Comparison of ENCODE assay signal across 18 cellular contexts in genomic region chr1:1185101-1185765, GRCh38. TPM values are rescaled to one million over a fixed set of nuclear protein-coding genes. Genes with fewer than 3 reads are reported as not detected.
DNase-seq lines count a peak whose midpoint lies in the region; ATAC-seq and TF ChIP-seq lines count a peak whose summit lies in the region.
"Had no signal": no experiment of that assay in that cellular context is flagged by ENCODE, and none has a peak within 500 bp of the region (broad histone marks: within the 10 kb centered on the region; RNA-seq: fewer than 3 reads in every experiment).

No MANE protein-coding gene starts in this region.

- no peak overlapping the region for H3K4me3 Mint-ChIP-seq in osteocyte (ENCODE audit: unreplicated experiment)
- H3K4me3 Mint-ChIP-seq: activated naive CD4-positive, alpha-beta T cell treated with anti-CD3 and anti-CD28 coated beads, Interleukin-2, amount 50 U/mL, for 24 hours; CD14-positive monocyte; neural crest cell had no signal

- POLR2A ChIA-PET in Panc1 (lab: Charles Lee), result no interaction called here

- no peak overlapping the region for H3K27ac Mint-ChIP-seq in osteocyte (ENCODE audit: unreplicated experiment)
- H3K27ac Mint-ChIP-seq: activated naive CD4-positive, alpha-beta T cell treated with anti-CD3 and anti-CD28 coated beads, Interleukin-2, amount 50 U/mL, for 24 hours had no signal

- no peaks in the 10 kb centered on the region for H3K4me1 Mint-ChIP-seq in osteocyte (ENCODE audit: unreplicated experiment)

- H3K36me3 ChIP-seq in Panc1 (ENCODE audit: control insufficient read depth, insufficient read depth, low read length), result no peaks in the 10 kb centered on the region
- no peaks in the 10 kb centered on the region for H3K36me3 ChIP-seq in right lobe of liver
- H3K36me3 ChIP-seq in spleen, result no peaks in the 10 kb centered on the region
- H3K36me3 ChIP-seq: cardiac muscle cell had no signal

- H3K4me3 ChIP-seq in Panc1 (ENCODE audit: low read depth in 2 of 2, low read length in 2 of 2) (no peak overlapping the region), dorsolateral prefrontal cortex (peak overlapping the region in 2 of 59 donors; percentile 20 to 21), right lobe of liver (no peak overlapping the region), spleen (no peak overlapping the region)
- H3K4me3 ChIP-seq: cardiac muscle cell, smooth muscle cell had no signal

- TF ChIP-seq POLR2A in right lobe of liver (IDR thresholded peaks at IDR 0.05) (no peak), spleen (IDR thresholded peaks at IDR 0.05) (no peak)

- H3K27me3 ChIP-seq in Panc1 (ENCODE audit: control insufficient read depth, insufficient read depth, low read length) (no peaks in the 10 kb centered on the region), dorsolateral prefrontal cortex (peaks cover 0 to 3% (median 0%) of the 10 kb centered on the region in 45 donors), right lobe of liver (no peaks in the 10 kb centered on the region), spleen (replicated peaks in 1 of 7) (peaks cover 0 to 36% (median 6%) of the 10 kb centered on the region in 7 donors)
- H3K27me3 ChIP-seq: cardiac muscle cell had no signal

- TF ChIP-seq CTCF in Panc1 (IDR thresholded peaks at IDR 0.05), result no peak
- TF ChIP-seq CTCF in dorsolateral prefrontal cortex (IDR thresholded peaks at IDR 0.05 in 54 of 56, conservative IDR thresholded peaks at IDR 0.05 in 2 of 56; ENCODE audit: low read depth in 1 of 56, partially characterized antibody in 56 of 56), result no peak
- TF ChIP-seq CTCF in right lobe of liver (IDR thresholded peaks at IDR 0.05), result no peak
- no peak for TF ChIP-seq CTCF in spleen (IDR thresholded peaks at IDR 0.05 in 8 of 11, conservative IDR thresholded peaks at IDR 0.05 in 3 of 11)
- no peak for TF ChIP-seq CTCF in osteocyte (IDR thresholded peaks at IDR 0.05)

- H3K9me3 ChIP-seq in Panc1 (ENCODE audit: control insufficient read depth, insufficient read depth, low read depth, low read length) (no peaks in the 10 kb centered on the region), right lobe of liver (no peaks in the 10 kb centered on the region), spleen (no peaks in the 10 kb centered on the region)

- CTCF ChIA-PET in Panc1 (lab: Charles Lee), result no interaction called here

- in situ Hi-C loops in Panc1 (cut with HindIII; ENCODE audit: low pct_unique_long_range_greater_than_20kb, low sequenced_read_pairs), result no loop called here

- no peaks in the 10 kb centered on the region for H3K9me3 Mint-ChIP-seq in osteocyte (ENCODE audit: unreplicated experiment)
- H3K9me3 Mint-ChIP-seq: activated naive CD4-positive, alpha-beta T cell treated with anti-CD3 and anti-CD28 coated beads, Interleukin-2, amount 50 U/mL, for 24 hours; neural crest cell had no signal

- DNase-seq in Panc1 (ENCODE audit: low read depth, low spot score), result no peak
- peak in 6 of 10 donors; percentile 35 to 72 (median 58) for DNase-seq in dorsolateral prefrontal cortex
- peak in 2 of 3 donors; percentile 14 to 45 for DNase-seq in right lobe of liver
- DNase-seq in spleen, result peak; percentile 69
- no peak for DNase-seq in osteocyte (ENCODE audit: extremely low spot score, unreplicated experiment)
- DNase-seq in cerebellum (ENCODE audit: low spot score), result no peak
- DNase-seq: DMS79, Kasumi-1, NCI-H446 had no signal

- H3K27ac ChIP-seq in Panc1 (ENCODE audit: low read length) (no peak overlapping the region), dorsolateral prefrontal cortex (peak overlapping the region in 52 of 59 donors; percentile 6 to 85 (median 64)), right lobe of liver (no peak overlapping the region), spleen (no peak overlapping the region)
- H3K27ac ChIP-seq: cardiac muscle cell, HL-60 had no signal

- H3K4me1 ChIP-seq in Panc1 (ENCODE audit: control insufficient read depth, insufficient read depth, low read length) (no peaks in the 10 kb centered on the region), right lobe of liver (no peaks in the 10 kb centered on the region), spleen (peaks cover 0 to 30% (median 15%) of the 10 kb centered on the region in 6 donors)

- peaks cover 15% of the 10 kb centered on the region for H3K27me3 Mint-ChIP-seq in osteocyte (ENCODE audit: unreplicated experiment)

- intact Hi-C loops in Panc1 (cut with micrococcal nuclease; ENCODE audit: unreplicated experiment), result loop anchor here (10.0 kb wide), 1 partner anchor 60 kb away; no protein-coding TSS in a partner anchor
- intact Hi-C loops in dorsolateral prefrontal cortex (cut with DNase I), result no loop called here
- intact Hi-C loops in right lobe of liver (cut with DNase I), result no loop called here
- intact Hi-C loops in spleen (cut with DNase I; ENCODE audit: low total_unique reads), result no loop called here

- 92% methylated on average over 6 of the region's 31 CpGs for WGBS in right lobe of liver (ENCODE audit: insufficient coverage, low coverage, low lambda C conversion rate, missing lambda C conversion rate)
- 78 to 87% (median 86%) methylated on average over 14 to 31 of the region's 31 CpGs for WGBS in spleen, 5 donors

- ATAC-seq in Panc1 (peak; percentile 31; the same call in 1 of the 2 replicates), right lobe of liver (no peak), GM18858 (IDR thresholded peaks at IDR 0.05; ENCODE audit: unreplicated experiment) (no peak)

- BruUV-seq in Panc1 (replicated peaks; lab: Mats Ljungman, UMichigan), result no TSS peak

- no peaks in the 10 kb centered on the region for H3K36me3 Mint-ChIP-seq in osteocyte (ENCODE audit: unreplicated experiment)
- H3K36me3 Mint-ChIP-seq: activated naive CD4-positive, alpha-beta T cell treated with anti-CD3 and anti-CD28 coated beads, Interleukin-2, amount 50 U/mL, for 24 hours; CD14-positive monocyte had no signal

RNA-seq across cellular contexts. Expression of gene TTLL10, which starts 11.6 kb away (rescaled TPM):
- total RNA-seq in Panc1 (2021; ENCODE audit: unreplicated experiment) (not detected), dorsolateral prefrontal cortex (under 1 TPM in 4 of 120 experiments, not detected in 116; 0.50 to 0.91 (median 0.70) TPM), right lobe of liver (not detected), spleen (under 1 TPM in 2 of 7 donors, not detected in 5; 0.17 to 0.34 TPM), osteocyte (not detected in 2 replicates), cerebellum (0.18 TPM)
- not detected for polyA plus RNA-seq in Panc1 (2012; ENCODE audit: insufficient read length)
- under 1 TPM in 2 of 3 donors, not detected in 1; 0.02 to 0.03 TPM for polyA plus RNA-seq in spleen
- total RNA-seq: cardiac muscle cell, kidney epithelial cell, neural crest cell, OCI-LY7, smooth muscle cell had no signal
- polyA plus RNA-seq: smooth muscle cell had no signal

RNA-seq across cellular contexts. Expression of gene TNFRSF18, which starts 21.2 kb away (rescaled TPM):
- 4.3 TPM for total RNA-seq in Panc1 (2021; ENCODE audit: unreplicated experiment)
- polyA plus RNA-seq in Panc1 (2012; ENCODE audit: insufficient read length), result 8.2 TPM
- total RNA-seq in dorsolateral prefrontal cortex, result 1 to 10 TPM in 85 of 120 experiments, under 1 TPM in 29, not detected in 6; 0.40 to 4.9 (median 1.4) TPM
- total RNA-seq in right lobe of liver, result under 1 TPM in 2 of 6 experiments, not detected in 4; 0.24 to 0.27 TPM
- 1 to 10 TPM; 5.2 to 9.9 (median 7.5) TPM for total RNA-seq in spleen
- 10 to 100 TPM in 1 of 3 donors, 1 to 10 TPM in 2; 7.2 to 16.3 (median 9.3) TPM for polyA plus RNA-seq in spleen
- not detected in 2 replicates for total RNA-seq in osteocyte
- total RNA-seq in cerebellum, result not detected
- total RNA-seq: cardiac muscle cell, neural crest cell, OCI-LY7 had no signal
- polyA plus RNA-seq: CD14-positive monocyte had no signal

RNA-seq across cellular contexts. Expression of gene TNFRSF4, which starts 28.7 kb away (rescaled TPM):
- 0.62 TPM for total RNA-seq in Panc1 (2021; ENCODE audit: unreplicated experiment)
- polyA plus RNA-seq in Panc1 (2012; ENCODE audit: insufficient read length), result not detected
- total RNA-seq in dorsolateral prefrontal cortex, result 1 to 10 TPM in 79 of 120 experiments, under 1 TPM in 36, not detected in 5; 0.31 to 5.8 (median 1.4) TPM
- total RNA-seq in right lobe of liver, result under 1 TPM in 4 of 6 experiments, not detected in 2; 0.20 to 0.99 (median 0.28) TPM
- total RNA-seq in spleen, result 10 to 100 TPM in 5 of 7 donors, 1 to 10 TPM in 2; 6.6 to 18.9 (median 12.5) TPM
- polyA plus RNA-seq in spleen, result 10 to 100 TPM; 14.7 to 23.4 (median 14.7) TPM
- total RNA-seq in osteocyte, result 0.19 TPM in 1 of 2 replicates, not detected in the other
- not detected for total RNA-seq in cerebellum
- total RNA-seq: cardiac muscle cell, smooth muscle cell had no signal
- polyA plus RNA-seq: cardiac muscle cell, CD14-positive monocyte, smooth muscle cell had no signal

RNA-seq across cellular contexts. Expression of gene SDF4, which starts 46.6 kb away (rescaled TPM):
- total RNA-seq in Panc1 (2021; ENCODE audit: unreplicated experiment), result 335 TPM
- 480 TPM for polyA plus RNA-seq in Panc1 (2012; ENCODE audit: insufficient read length)
- total RNA-seq in dorsolateral prefrontal cortex, result 100 to 1,000 TPM in 50 of 120 experiments, 10 to 100 TPM in 70; 67.7 to 149 (median 98.0) TPM
- total RNA-seq in right lobe of liver, result 100 to 1,000 TPM; 112 to 148 (median 142) TPM
- total RNA-seq in spleen, result 100 to 1,000 TPM in 4 of 7 donors, 10 to 100 TPM in 3; 87.2 to 145 (median 114) TPM
- polyA plus RNA-seq in spleen, result 10 to 100 TPM; 39.1 to 84.2 (median 49.4) TPM
- total RNA-seq in osteocyte, result 196 and 200 TPM in 2 replicates
- 22.1 TPM for total RNA-seq in cerebellum

RNA-seq across cellular contexts. Expression of gene B3GALT6, which starts 46.8 kb away (rescaled TPM):
- total RNA-seq in Panc1 (2021; ENCODE audit: unreplicated experiment), result 46.4 TPM
- polyA plus RNA-seq in Panc1 (2012; ENCODE audit: insufficient read length), result 52.8 TPM
- 10 to 100 TPM in 119 of 120 experiments, 1 to 10 TPM in 1; 9.7 to 21.1 (median 16.0) TPM for total RNA-seq in dorsolateral prefrontal cortex
- 10 to 100 TPM in 2 of 6 experiments, 1 to 10 TPM in 4; 6.3 to 14.3 (median 7.8) TPM for total RNA-seq in right lobe of liver
- total RNA-seq in spleen, result 10 to 100 TPM; 13.2 to 25.1 (median 19.3) TPM
- 10 to 100 TPM in 2 of 3 donors, 1 to 10 TPM in 1; 7.9 to 16.6 (median 12.1) TPM for polyA plus RNA-seq in spleen
- total RNA-seq in osteocyte, result 38.6 and 39.8 TPM in 2 replicates
- total RNA-seq in cerebellum, result 15.2 TPM

Comparison
In these comparisons a context has a peak if more than half of its experiments do, and no peak if none do; other contexts are left out.
1. DNase-seq: peak in dorsolateral prefrontal cortex (6 of 10), right lobe of liver (2 of 3) and spleen (single experiment); none in Panc1 (single experiment), osteocyte (single experiment) and cerebellum (single experiment).
2. H3K27ac ChIP-seq: peak in dorsolateral prefrontal cortex (52 of 59); none in Panc1 (single experiment), right lobe of liver (0 of 3) and spleen (0 of 8).